In genomic region chr20:46648903-46649649, GRCh38 we compare ENCODE assay signal across 17 cellular contexts. TPM values are rescaled to one million over a fixed set of nuclear protein-coding genes. Genes with fewer than 3 reads are reported as not detected.
A peak's percentile ranks its signal among the peaks of the same experiment; 100 is the strongest.
DNase-seq lines count a peak whose midpoint lies in the region; ATAC-seq and TF ChIP-seq lines count a peak whose summit lies in the region.
"Had no signal": no experiment of that assay in that cellular context is flagged by ENCODE, and none has a peak within 500 bp of the region (broad histone marks: within the 10 kb centered on the region; RNA-seq: fewer than 3 reads in every experiment).

No MANE protein-coding gene starts in this region.

- H3K4me1 ChIP-seq in HEK293 (ENCODE audit: control insufficient read depth, insufficient read depth, low read length) (no peaks in the 10 kb centered on the region), right atrium auricular region (no peaks in the 10 kb centered on the region)
- H3K4me1 ChIP-seq: ascending aorta, parathyroid adenoma had no signal

- intact Hi-C loops in dorsolateral prefrontal cortex (cut with DNase I), result loop anchor here in 1 of 2 donors (2.0 kb wide), 1 partner anchor 86 kb away; no protein-coding TSS in a partner anchor
- intact Hi-C loops in activated CD4-positive, alpha-beta T cell treated with anti-CD3 and anti-CD28 coated beads for 36 hours (cut with DNase I, micrococcal nuclease), result no loop called here

- POLR2A ChIA-PET in HEK293 (lab: Yijun Ruan, JAX), result no interaction called here
- POLR2A ChIA-PET in activated CD4-positive, alpha-beta T cell treated with anti-CD3 and anti-CD28 coated beads for 36 hours (lab: Charles Lee), result no interaction called here

- H3K4me3 ChIP-seq in HEK293 (ENCODE audit: low read depth, low read length), result no peak overlapping the region
- peak overlapping the region in 27 of 59 donors; percentile 1 to 76 (median 62) for H3K4me3 ChIP-seq in dorsolateral prefrontal cortex
- no peak overlapping the region for H3K4me3 ChIP-seq in right atrium auricular region
- H3K4me3 ChIP-seq: ascending aorta had no signal

- DNase-seq in NCI-H526 treated with DMSO at 0.1 percent for 48 hours (lab: John Stamatoyannopoulos, UW), result peak; percentile 51
- no peak for DNase-seq in dorsolateral prefrontal cortex
- DNase-seq in renal cortical epithelial cell (ENCODE audit: low read depth), result peak; percentile 18
- DNase-seq in EL, result no peak
- no peak for DNase-seq in right atrium auricular region (ENCODE audit: low spot score)
- DNase-seq in activated CD4-positive, alpha-beta T cell treated with anti-CD3 and anti-CD28 coated beads for 36 hours, result no peak
- no peak for DNase-seq in NCI-H128 (lab: John Stamatoyannopoulos, UW; ENCODE audit: unreplicated experiment)
- DNase-seq: activated B cell treated with CpG ODN at 0.5 μM for 24 hours; activated effector memory CD4-positive, alpha-beta T cell treated with anti-CD3 and anti-CD28 coated beads, Interleukin-2, amount 50 U/mL, for 16 hours; cortex of kidney; DMS79; NCI-H2029 had no signal

- TF ChIP-seq CTCF in HEK293 (tag by site-specific recombination; IDR thresholded peaks at IDR 0.05), result no peak
- peak in 1 of 56 donors; percentile 13 for TF ChIP-seq CTCF in dorsolateral prefrontal cortex (IDR thresholded peaks at IDR 0.05 in 54 of 56, conservative IDR thresholded peaks at IDR 0.05 in 2 of 56; ENCODE audit: low read depth in 1 of 56, partially characterized antibody in 56 of 56)
- no peak for TF ChIP-seq CTCF in right atrium auricular region (IDR thresholded peaks at IDR 0.05)

- no peaks in the 10 kb centered on the region for H3K9me3 Mint-ChIP-seq in activated CD4-positive, alpha-beta T cell treated with anti-CD3 and anti-CD28 coated beads for 36 hours (ENCODE audit: low read depth)
- H3K9me3 Mint-ChIP-seq: activated B cell treated with CpG ODN at 0.5 μM for 24 hours had no signal

- H3K36me3 ChIP-seq in HEK293 (ENCODE audit: control insufficient read depth in 2 of 2, insufficient read depth in 1 of 2, low read length in 2 of 2), result no peaks in the 10 kb centered on the region
- H3K36me3 ChIP-seq in right atrium auricular region, result no peaks in the 10 kb centered on the region
- H3K36me3 ChIP-seq: ascending aorta had no signal

- no peaks in the 10 kb centered on the region for H3K4me1 Mint-ChIP-seq in activated CD4-positive, alpha-beta T cell treated with anti-CD3 and anti-CD28 coated beads for 36 hours
- H3K4me1 Mint-ChIP-seq: activated B cell treated with CpG ODN at 0.5 μM for 24 hours had no signal

- no peaks in the 10 kb centered on the region for H3K36me3 Mint-ChIP-seq in activated CD4-positive, alpha-beta T cell treated with anti-CD3 and anti-CD28 coated beads for 36 hours (ENCODE audit: low read depth)

- H3K9me3 ChIP-seq in HEK293 (ENCODE audit: control insufficient read depth, insufficient read depth, low read depth, low read length) (no peaks in the 10 kb centered on the region), right atrium auricular region (no peaks in the 10 kb centered on the region)
- H3K9me3 ChIP-seq: ascending aorta had no signal

- H3K27ac ChIP-seq in HEK293 (ENCODE audit: extremely low read depth, low read depth, low read length), result no peak overlapping the region
- peak overlapping the region in 58 of 59 donors; percentile 3 to 99 (median 92) for H3K27ac ChIP-seq in dorsolateral prefrontal cortex
- no peak overlapping the region for H3K27ac ChIP-seq in right atrium auricular region
- H3K27ac ChIP-seq: ascending aorta, KMS-11, parathyroid adenoma had no signal

- H3K4me3 Mint-ChIP-seq in activated CD4-positive, alpha-beta T cell treated with anti-CD3 and anti-CD28 coated beads for 36 hours, result no peak overlapping the region
- H3K4me3 Mint-ChIP-seq: activated B cell treated with CpG ODN at 0.5 μM for 24 hours; stimulated activated naive CD8-positive, alpha-beta T cell treated with anti-CD3 and anti-CD28 coated beads, Interleukin-15, Interleukin-2, amounts not matched to agents 100 ng/mL and 50 ng/mL, for 24 hours had no signal

- H3K27ac Mint-ChIP-seq in activated CD4-positive, alpha-beta T cell treated with anti-CD3 and anti-CD28 coated beads for 36 hours, result no peak overlapping the region
- H3K27ac Mint-ChIP-seq: activated B cell treated with CpG ODN at 0.5 μM for 24 hours; stimulated activated naive CD8-positive, alpha-beta T cell treated with anti-CD3 and anti-CD28 coated beads, Interleukin-15, Interleukin-2, amounts not matched to agents 100 ng/mL and 50 ng/mL, for 24 hours had no signal

- peaks cover 0 to 4% (median 0%) of the 10 kb centered on the region in 45 donors for H3K27me3 ChIP-seq in dorsolateral prefrontal cortex
- no peaks in the 10 kb centered on the region for H3K27me3 ChIP-seq in right atrium auricular region
- H3K27me3 ChIP-seq: ascending aorta had no signal

- H3K27me3 Mint-ChIP-seq in activated CD4-positive, alpha-beta T cell treated with anti-CD3 and anti-CD28 coated beads for 36 hours, result peaks cover 33% of the 10 kb centered on the region

- CTCF ChIA-PET in HEK293 (lab: Yijun Ruan, JAX), result interaction anchor here (0.7 to 0.8 kb wide), 2 partner anchors 90 to 740 kb away, joined by 3 to 4 read pairs; no protein-coding TSS in a partner anchor
- CTCF ChIA-PET in activated CD4-positive, alpha-beta T cell treated with anti-CD3 and anti-CD28 coated beads for 36 hours (lab: Charles Lee), result interaction anchor here (0.7 to 1.1 kb wide), 4 partner anchors 15 to 34 kb away, joined by 3 read pairs; no protein-coding TSS in a partner anchor

- no peak for ATAC-seq in activated CD4-positive, alpha-beta T cell treated with anti-CD3 and anti-CD28 coated beads for 36 hours

TF ChIP-seq in HEK293, 187 proteins besides CTCF, POLR2A, EP300 and RAD21:
- TF ChIP-seq ZNF211 (tag by site-specific recombination; IDR thresholded peaks at IDR 0.05; ENCODE audit: low read depth) (no peak), ZNF292 (tag by site-specific recombination; IDR thresholded peaks at IDR 0.05; ENCODE audit: borderline replicate concordance, low read depth) (no peak), ZSCAN4 (tag by site-specific recombination; IDR thresholded peaks at IDR 0.05) (peak; percentile 55; the same call in 1 of the 2 replicates), ZNF202 (tag by site-specific recombination; IDR thresholded peaks at IDR 0.05; ENCODE audit: borderline replicate concordance) (no peak), PATZ1 (tag by site-specific recombination; IDR thresholded peaks at IDR 0.05) (no peak)

RNA-seq across cellular contexts. Expression of gene SLC13A3, which starts 2.2 kb away (rescaled TPM):
- total RNA-seq in dorsolateral prefrontal cortex (10 to 100 TPM in 119 of 120 experiments, 1 to 10 TPM in 1; 7.7 to 76.0 (median 26.1) TPM), renal cortical epithelial cell (1.4 and 4.2 TPM in 2 replicates), right atrium auricular region (1 to 10 TPM in 1 of 2 donors, under 1 TPM in 1; 0.37 to 1.5 TPM)
- total RNA-seq in activated CD4-positive, alpha-beta T cell treated with anti-CD3 and anti-CD28 coated beads for 36 hours, result under 1 TPM; 0.07 TPM
- total RNA-seq: ascending aorta had no signal

RNA-seq across cellular contexts. Expression of gene TP53RK, which starts 40.2 kb away (rescaled TPM):
- total RNA-seq in dorsolateral prefrontal cortex, result 10 to 100 TPM in 119 of 120 experiments, 1 to 10 TPM in 1; 9.6 to 17.8 (median 13.5) TPM
- 16.0 and 22.4 TPM in 2 replicates for total RNA-seq in renal cortical epithelial cell
- 10 to 100 TPM; 11.3 to 12.1 TPM for total RNA-seq in right atrium auricular region
- 10 to 100 TPM; 11.2 to 12.1 TPM for total RNA-seq in activated CD4-positive, alpha-beta T cell treated with anti-CD3 and anti-CD28 coated beads for 36 hours

Comparison
In these comparisons a context has a peak if more than half of its experiments do, and no peak if none do; other contexts are left out.
1. H3K27ac ChIP-seq: peak in dorsolateral prefrontal cortex (58 of 59); none in HEK293 (single experiment) and right atrium auricular region (0 of 2).
2. DNase-seq: peak in NCI-H526 treated with DMSO at 0.1 percent for 48 hours (single experiment) and renal cortical epithelial cell (single experiment); none in dorsolateral prefrontal cortex (0 of 10), EL (single experiment), right atrium auricular region (single experiment), activated CD4-positive, alpha-beta T cell treated with anti-CD3 and anti-CD28 coated beads for 36 hours (single experiment) and NCI-H128 (single experiment).